ENCODE assay signal across 7 cellular contexts in the genomic region with DNA sequence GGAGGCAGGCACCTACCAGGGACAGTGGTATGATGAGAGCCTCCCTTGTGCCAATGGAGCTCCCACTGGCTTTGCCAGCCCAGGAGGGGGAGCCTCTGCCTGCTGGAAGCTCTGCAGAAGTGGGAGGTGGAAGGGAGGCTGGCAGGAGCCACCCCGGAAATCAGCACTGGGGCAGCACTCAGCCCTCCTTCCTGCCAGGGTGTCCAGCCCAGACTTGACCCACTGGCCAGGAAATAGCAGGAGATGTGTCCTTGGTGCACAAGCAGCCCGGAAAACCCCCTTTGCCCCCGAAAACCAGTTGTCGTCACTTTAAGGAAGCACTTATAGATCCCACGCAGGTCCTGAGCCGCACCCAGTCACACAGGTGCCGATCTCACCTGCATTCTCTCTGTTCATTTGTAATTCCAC. TPM values are rescaled to one million over a fixed set of nuclear protein-coding genes. Genes with fewer than 3 reads are reported as not detected.
DNase-seq lines count a peak whose midpoint lies in the region; ATAC-seq, FAIRE-seq and TF ChIP-seq lines count a peak whose summit lies in the region.

No MANE protein-coding gene starts in this region.

- H3K27me3 Mint-ChIP-seq in mesothelial cell of epicardium (ENCODE audit: low read depth), result peaks cover 10% of the 10 kb centered on the region

- WGBS in pancreas, 2 donors, result 49 to 52% methylated on average over 5 to 7 of the region's 7 CpGs

- H3K9me3 Mint-ChIP-seq in mesothelial cell of epicardium, result peaks cover 11% of the 10 kb centered on the region

- no peaks in the 10 kb centered on the region for H3K36me3 Mint-ChIP-seq in mesothelial cell of epicardium

- TF ChIP-seq CTCF in bronchial epithelial cell (IDR thresholded peaks at IDR 0.05; ENCODE audit: insufficient read depth, low read length, severe bottlenecking), result peak; percentile 92
- TF ChIP-seq CTCF in pancreas (IDR thresholded peaks at IDR 0.05), result no peak
- TF ChIP-seq CTCF in mesothelial cell of epicardium (IDR thresholded peaks at IDR 0.05; ENCODE audit: unreplicated experiment), result no peak

- H3K4me1 ChIP-seq in pancreas, result no peaks in the 10 kb centered on the region

- H3K9me3 ChIP-seq in pancreas, result no peaks in the 10 kb centered on the region

- H3K36me3 ChIP-seq in bronchial epithelial cell (ENCODE audit: control insufficient read depth, insufficient read depth, low read length), result no peaks in the 10 kb centered on the region
- H3K36me3 ChIP-seq in pancreas, result no peaks in the 10 kb centered on the region

- H3K27me3 ChIP-seq in bronchial epithelial cell (ENCODE audit: control insufficient read depth, insufficient read depth, low read length), result peaks cover 2% of the 10 kb centered on the region
- no peaks in the 10 kb centered on the region for H3K27me3 ChIP-seq in pancreas

- intact Hi-C loops in pancreas (cut with DNase I), result no loop called here

- H3K27ac ChIP-seq in pancreas, result no peak overlapping the region

- DNase-seq in GM03348 (ENCODE audit: low spot score) (peak; percentile 46), NCI-H1092 treated with DMSO at 0.1 percent for 48 hours (lab: John Stamatoyannopoulos, UW) (peak; percentile 43), bronchial epithelial cell (ENCODE audit: low read depth) (peak; percentile 57), pancreas (peak in 3 of 6 donors; percentile 24 to 48 (median 33)), mesothelial cell of epicardium (ENCODE audit: low spot score in 2 of 2, unreplicated experiment in 2 of 2) (no peak), cortex of kidney (lab: John Stamatoyannopoulos, UW) (no peak)
- no peak for DNase-seq in activated CD4-positive, CD25-positive, alpha-beta regulatory T cell (lab: John Stamatoyannopoulos, UW)

- H3K4me1 Mint-ChIP-seq in mesothelial cell of epicardium, result no peaks in the 10 kb centered on the region

- H3K4me3 ChIP-seq in bronchial epithelial cell (ENCODE audit: low read depth, low read length), result peak overlapping the region; percentile 26
- H3K4me3 ChIP-seq in pancreas, result no peak overlapping the region

- H3K27ac Mint-ChIP-seq in mesothelial cell of epicardium, result no peak overlapping the region

- peak; percentile 71 to 88 (median 84) for ATAC-seq in pancreas

- FAIRE-seq in bronchial epithelial cell (lab: Jason Lieb, UNC) (peak; percentile 81), pancreas (lab: Jason Lieb, UNC) (no peak)

- no peak overlapping the region for H3K4me3 Mint-ChIP-seq in mesothelial cell of epicardium

RNA-seq across cellular contexts. Expression of gene CACNG4, which starts 49.3 kb away (rescaled TPM):
- total RNA-seq in bronchial epithelial cell (not detected in 2 replicates), pancreas (under 1 TPM; 0.09 to 0.67 (median 0.24) TPM), mesothelial cell of epicardium (9.5 to 10.4 TPM (median 10.1 TPM) in 3 replicates)
- polyA plus RNA-seq in pancreas, result 1 to 10 TPM; 1.3 to 4.2 TPM

Comparison
In these comparisons a context has a peak if more than half of its experiments do, and no peak if none do; other contexts are left out.
1. DNase-seq: peak in GM03348 (single experiment), NCI-H1092 treated with DMSO at 0.1 percent for 48 hours (single experiment) and bronchial epithelial cell (single experiment); none in mesothelial cell of epicardium (0 of 2), cortex of kidney (single experiment) and activated CD4-positive, CD25-positive, alpha-beta regulatory T cell (0 of 4).